ENCODE assay signal across 8 cellular contexts in genomic region chr17:15966183-15966878, GRCh38. TPM values are rescaled to one million over a fixed set of nuclear protein-coding genes. Genes with fewer than 3 reads are reported as not detected.
DNase-seq lines count a peak whose midpoint lies in the region; ATAC-seq and TF ChIP-seq lines count a peak whose summit lies in the region.

No MANE protein-coding gene starts in this region.

- H3K4me3 ChIP-seq in dorsolateral prefrontal cortex (peak overlapping the region in 6 of 59 donors; percentile 5 to 16 (median 10)), mucosa of rectum (ENCODE audit: low read length in 2 of 2) (peak overlapping the region; percentile 11 to 62)

- intact Hi-C loops in dorsolateral prefrontal cortex (cut with DNase I): no loop called here

- no peak for ATAC-seq in HG03520 (IDR thresholded peaks at IDR 0.05; ENCODE audit: unreplicated experiment)
- no peak for ATAC-seq in HG02885 (IDR thresholded peaks at IDR 0.05; ENCODE audit: poor library complexity, unreplicated experiment)

- DNase-seq in DMS53 (lab: John Stamatoyannopoulos, UW) (peak; percentile 88), NCI-H510A (lab: John Stamatoyannopoulos, UW) (peak; percentile 76), dorsolateral prefrontal cortex (peak in 2 of 10 donors; percentile 36 to 40), NCI-H446 (lab: John Stamatoyannopoulos, UW) (no peak), HPDE6-E6E7 (ENCODE audit: extremely low spot score) (no peak)

- peak overlapping the region; percentile 48 to 62 for H3K9ac ChIP-seq in mucosa of rectum (ENCODE audit: low read depth in 1 of 2, low read length in 2 of 2)

- no peaks in the 10 kb centered on the region for H3K9me3 ChIP-seq in mucosa of rectum (ENCODE audit: control insufficient read depth in 2 of 2, low read length in 2 of 2)

- TF ChIP-seq CTCF in dorsolateral prefrontal cortex (IDR thresholded peaks at IDR 0.05 in 54 of 56, conservative IDR thresholded peaks at IDR 0.05 in 2 of 56; ENCODE audit: low read depth in 1 of 56, partially characterized antibody in 56 of 56): no peak

- H3K27me3 ChIP-seq in dorsolateral prefrontal cortex (peaks cover 0 to 4% (median 0%) of the 10 kb centered on the region in 45 donors), mucosa of rectum (ENCODE audit: control insufficient read depth in 2 of 2, insufficient read depth in 2 of 2, low read length in 2 of 2) (no peaks in the 10 kb centered on the region)

- H3K27ac ChIP-seq in dorsolateral prefrontal cortex: peak overlapping the region in 54 of 59 donors; percentile 12 to 89 (median 72)
- peak overlapping the region; percentile 76 to 86 for H3K27ac ChIP-seq in mucosa of rectum (ENCODE audit: low read depth in 2 of 2, low read length in 2 of 2)

- H3K36me3 ChIP-seq in mucosa of rectum (ENCODE audit: control insufficient read depth in 2 of 2, insufficient read depth in 2 of 2, low read length in 2 of 2): no peaks in the 10 kb centered on the region

- peaks cover 23 to 27% of the 10 kb centered on the region in 2 donors for H3K4me1 ChIP-seq in mucosa of rectum (ENCODE audit: control insufficient read depth in 2 of 2, insufficient read depth in 2 of 2, low read length in 2 of 2)

RNA-seq across cellular contexts. Expression of gene ADORA2B, which starts 21.4 kb away (rescaled TPM):
- 10 to 100 TPM in 27 of 120 experiments, 1 to 10 TPM in 93; 2.6 to 22.2 (median 7.2) TPM for total RNA-seq in dorsolateral prefrontal cortex

RNA-seq across cellular contexts. Expression of gene ZSWIM7, which starts 33.2 kb away (rescaled TPM):
- total RNA-seq in dorsolateral prefrontal cortex: 10 to 100 TPM; 12.9 to 53.0 (median 25.6) TPM

RNA-seq across cellular contexts. Expression of gene TTC19, which starts 33.3 kb away (rescaled TPM):
- 10 to 100 TPM; 45.3 to 87.4 (median 67.2) TPM for total RNA-seq in dorsolateral prefrontal cortex

Comparison
In these comparisons a context has a peak if more than half of its experiments do, and no peak if none do; other contexts are left out.
1. DNase-seq: peak in DMS53 (single experiment) and NCI-H510A (single experiment); none in NCI-H446 (0 of 2) and HPDE6-E6E7 (single experiment).